ENCODE assay signal across 19 cellular contexts in genomic region chr12:110933326-110933974, GRCh38. TPM values are rescaled to one million over a fixed set of nuclear protein-coding genes. Genes with fewer than 3 reads are reported as not detected.
"Had no signal": no experiment of that assay in that cellular context is flagged by ENCODE, and none has a peak within 500 bp of the region (broad histone marks: within the 10 kb centered on the region; RNA-seq: fewer than 3 reads in every experiment).

No MANE protein-coding gene starts in this region.

- DNase-seq: activated CD4-positive, alpha-beta T cell treated with anti-CD3 and anti-CD28 coated beads for 1 hour; activated CD4-positive, alpha-beta T cell treated with anti-CD3 and anti-CD28 coated beads, Interleukin-2, amount 50 U/mL, for 48 hours; activated gamma-delta T cell; activated naive CD8-positive, alpha-beta T cell treated with anti-CD3 and anti-CD28 coated beads for 36 hours; activated T-cell treated with anti-CD3 and anti-CD28 coated beads, Interleukin-2, amount 50 U/mL, for 4 hours; anterior cingulate cortex; esophagus squamous epithelium; foreskin fibroblast; left lung; retina; stimulated activated CD4-positive, alpha-beta T cell treated with anti-CD3 and anti-CD28 coated beads, Interleukin-4, amount 100 ng/mL, for 4 hours; stimulated activated naive CD8-positive, alpha-beta T cell treated with anti-CD3 and anti-CD28 coated beads, Interleukin-15, amount 100 ng/mL, for 72 hours; testis had no signal

- H3K36me3 Mint-ChIP-seq: activated naive CD8-positive, alpha-beta T cell treated with anti-CD3 and anti-CD28 coated beads for 36 hours; mesothelial cell of epicardium; neural progenitor cell had no signal

- H3K9me3 Mint-ChIP-seq: activated naive CD8-positive, alpha-beta T cell treated with anti-CD3 and anti-CD28 coated beads for 36 hours; activated T-cell treated with anti-CD3 and anti-CD28 coated beads, Interleukin-2, amount 50 U/mL, for 4 hours; mesothelial cell of epicardium; neural progenitor cell; stimulated activated naive CD8-positive, alpha-beta T cell treated with anti-CD3 and anti-CD28 coated beads, Interleukin-15, amount 100 ng/mL, for 72 hours; T-helper 2 cell treated with Interferon-gamma antibody and Interleukin-4, amounts not matched to agents 5 μg/mL and 100 μg/mL, for 36 hours had no signal

- H3K27ac ChIP-seq: left lung, neural progenitor cell, parathyroid adenoma, testis had no signal

- H3K9ac ChIP-seq: neural progenitor cell, parathyroid adenoma had no signal

- H3K27ac Mint-ChIP-seq: activated naive CD8-positive, alpha-beta T cell treated with anti-CD3 and anti-CD28 coated beads for 36 hours; mesothelial cell of epicardium; neural progenitor cell; T-helper 2 cell treated with Interferon-gamma antibody and Interleukin-4, amounts not matched to agents 5 μg/mL and 100 μg/mL, for 36 hours had no signal

- H3K4me1 ChIP-seq: testis had no signal

- H3K4me3 Mint-ChIP-seq: activated naive CD8-positive, alpha-beta T cell treated with anti-CD3 and anti-CD28 coated beads for 36 hours; activated T-cell treated with anti-CD3 and anti-CD28 coated beads, Interleukin-2, amount 50 U/mL, for 4 hours; mesothelial cell of epicardium; neural progenitor cell; stimulated activated naive CD8-positive, alpha-beta T cell treated with anti-CD3 and anti-CD28 coated beads, Interleukin-15, amount 100 ng/mL, for 72 hours; T-helper 2 cell treated with Interferon-gamma antibody and Interleukin-4, amounts not matched to agents 5 μg/mL and 100 μg/mL, for 36 hours had no signal

- H3K79me2 ChIP-seq: parathyroid adenoma had no signal

- ATAC-seq: activated T-cell treated with anti-CD3 and anti-CD28 coated beads, Interleukin-2, amount 50 U/mL, for 4 hours; left lung; stimulated activated naive CD8-positive, alpha-beta T cell treated with anti-CD3 and anti-CD28 coated beads, Interleukin-15, amount 100 ng/mL, for 72 hours had no signal

- H3K27me3 ChIP-seq: testis had no signal

- H3K9me3 ChIP-seq: esophagus squamous epithelium, left lung, testis had no signal

- H3K36me3 ChIP-seq: esophagus squamous epithelium, left lung, neural progenitor cell had no signal

- H3K4me3 ChIP-seq: esophagus squamous epithelium, left lung, neural progenitor cell, testis had no signal

- H3K4me2 ChIP-seq: neural progenitor cell had no signal

RNA-seq across cellular contexts. Expression of gene MYL2, which starts 13.1 kb away (rescaled TPM):
- total RNA-seq: activated naive CD8-positive, alpha-beta T cell treated with anti-CD3 and anti-CD28 coated beads for 36 hours; activated T-cell treated with anti-CD3 and anti-CD28 coated beads, Interleukin-2, amount 50 U/mL, for 4 hours; chondrocyte; esophagus squamous epithelium; mesothelial cell of epicardium had no signal
- polyA plus RNA-seq: urinary bladder had no signal
